8 cellular contexts compared by ENCODE assay signal in genomic region chr3:45226206-45226915, GRCh38. TPM values are rescaled to one million over a fixed set of nuclear protein-coding genes. Genes with fewer than 3 reads are reported as not detected.
A peak's percentile ranks its signal among the peaks of the same experiment; 100 is the strongest.
DNase-seq lines count a peak whose midpoint lies in the region; ATAC-seq and TF ChIP-seq lines count a peak whose summit lies in the region.

TSS of gene TMEM158 (minus strand) at chr3:45226287. CDS start at chr3:45226027, 260 bp downstream.

- TF ChIP-seq CTCF in NB4 (IDR thresholded peaks at IDR 0.05; ENCODE audit: low read depth, low read length) (no peak), choroid plexus epithelial cell (conservative IDR thresholded peaks at IDR 0.05; ENCODE audit: low read depth, low read length) (no peak)

- H3K4me3 ChIP-seq in NB4 (ENCODE audit: low read depth, low read length) (peak within 1 kb of the TSS; percentile 62), choroid plexus epithelial cell (ENCODE audit: low read depth, low read length) (peak within 1 kb of the TSS; percentile 67)

- peak; percentile 83 for DNase-seq in Daoy (ENCODE audit: low read depth)
- DNase-seq in NB4 (ENCODE audit: low read depth): peak; percentile 85
- DNase-seq in activated CD4-positive, alpha-beta T cell treated with anti-CD3 and anti-CD28 coated beads for 4 hours: peak; percentile 79
- peak; percentile 61 for DNase-seq in choroid plexus epithelial cell (ENCODE audit: low read depth)
- peak; percentile 86 for DNase-seq in left kidney (ENCODE audit: low read depth, low spot score)
- DNase-seq in stimulated activated CD4-positive, alpha-beta T cell treated with anti-CD3 and anti-CD28 coated beads, Interleukin-1b, Interleukin-23, amount 100 ng/mL, for 24 hours (ENCODE audit: low read depth in 4 of 4, low spot score in 1 of 4): peak; percentile 34 to 80 (median 66)

- ATAC-seq in GM21825 (IDR thresholded peaks at IDR 0.05; ENCODE audit: unreplicated experiment): peak; percentile 60
- ATAC-seq in HG02870 (IDR thresholded peaks at IDR 0.05; ENCODE audit: unreplicated experiment): no peak

- peak; percentile 59 for TF ChIP-seq POLR2A in NB4 (IDR thresholded peaks at IDR 0.05; ENCODE audit: extremely low read depth, insufficient read length)

RNA-seq across cellular contexts. Expression of gene TMEM158, which starts in this region (rescaled TPM):
- 3.6 and 4.9 TPM in 2 replicates for total RNA-seq in Daoy (2014; rRNA removed; shearing (Covaris generic))
